10 cellular contexts compared by ENCODE assay signal in genomic region chr14:24246765-24247212, GRCh38. TPM values are rescaled to one million over a fixed set of nuclear protein-coding genes. Genes with fewer than 3 reads are reported as not detected.
DNase-seq lines count a peak whose midpoint lies in the region; ATAC-seq, FAIRE-seq and TF ChIP-seq lines count a peak whose summit lies in the region.
"Had no signal": no experiment of that assay in that cellular context is flagged by ENCODE, and none has a peak within 500 bp of the region (broad histone marks: within the 10 kb centered on the region; RNA-seq: fewer than 3 reads in every experiment).

No MANE protein-coding gene starts in this region.

- H3K9me3 Mint-ChIP-seq in activated naive CD4-positive, alpha-beta T cell treated with anti-CD3 and anti-CD28 coated beads, Interleukin-2, amount 50 U/mL, for 24 hours = no peaks in the 10 kb centered on the region
- H3K9me3 Mint-ChIP-seq in naive thymus-derived CD8-positive, alpha-beta T cell = no peaks in the 10 kb centered on the region
- H3K9me3 Mint-ChIP-seq: H9 had no signal

- peak; percentile 52 for DNase-seq in GM12891 (ENCODE audit: insufficient read length, low spot score)
- no peak for DNase-seq in naive thymus-derived CD8-positive, alpha-beta T cell
- DNase-seq in COLO829 (ENCODE audit: low spot score) = no peak
- DNase-seq in HAP-1 (ENCODE audit: low spot score in 2 of 2) = no peak
- DNase-seq in NCI-H2171 treated with DMSO at 0.1 percent for 48 hours (lab: John Stamatoyannopoulos, UW) = no peak
- DNase-seq: H9 had no signal

- FAIRE-seq in GM12891 (lab: Jason Lieb, UNC) = peak; percentile 38
- FAIRE-seq: HTR-8/SVneo had no signal

- H3K9me3 ChIP-seq in HAP-1 = no peaks in the 10 kb centered on the region

- H3K27me3 Mint-ChIP-seq in activated naive CD4-positive, alpha-beta T cell treated with anti-CD3 and anti-CD28 coated beads, Interleukin-2, amount 50 U/mL, for 24 hours = no peaks in the 10 kb centered on the region
- H3K27me3 Mint-ChIP-seq in naive thymus-derived CD8-positive, alpha-beta T cell = no peaks in the 10 kb centered on the region

- peaks cover 10% of the 10 kb centered on the region for H3K36me3 Mint-ChIP-seq in activated naive CD4-positive, alpha-beta T cell treated with anti-CD3 and anti-CD28 coated beads, Interleukin-2, amount 50 U/mL, for 24 hours
- peaks cover 0 to 10% (median 0%) of the 10 kb centered on the region in 3 donors for H3K36me3 Mint-ChIP-seq in naive thymus-derived CD8-positive, alpha-beta T cell

- H3K4me1 Mint-ChIP-seq in activated naive CD4-positive, alpha-beta T cell treated with anti-CD3 and anti-CD28 coated beads, Interleukin-2, amount 50 U/mL, for 24 hours = peaks cover 35% of the 10 kb centered on the region
- H3K4me1 Mint-ChIP-seq in naive thymus-derived CD8-positive, alpha-beta T cell = peaks cover 9 to 37% (median 23%) of the 10 kb centered on the region in 4 donors

- ATAC-seq in HG03378 (IDR thresholded peaks at IDR 0.05; ENCODE audit: unreplicated experiment) = peak; percentile 26
- no peak for ATAC-seq in naive thymus-derived CD8-positive, alpha-beta T cell
- no peak for ATAC-seq in GM18907 (IDR thresholded peaks at IDR 0.05; ENCODE audit: unreplicated experiment)

- in situ Hi-C loops in HAP-1 (cut with MboI; ENCODE audit: low sequenced_read_pairs) = loop anchor here (5.0 kb wide), 1 partner anchor 51 kb away; the partner anchor contains the start of genes DHRS1 and NOP9

- H3K4me1 ChIP-seq in HAP-1 = peaks cover 3% of the 10 kb centered on the region

- peak overlapping the region; percentile 72 for H3K4me3 Mint-ChIP-seq in activated naive CD4-positive, alpha-beta T cell treated with anti-CD3 and anti-CD28 coated beads, Interleukin-2, amount 50 U/mL, for 24 hours
- peak overlapping the region in 3 of 10 donors; percentile 63 to 66 (median 66) for H3K4me3 Mint-ChIP-seq in naive thymus-derived CD8-positive, alpha-beta T cell
- H3K4me3 Mint-ChIP-seq: H9 had no signal

- peak overlapping the region; percentile 86 for H3K27ac Mint-ChIP-seq in activated naive CD4-positive, alpha-beta T cell treated with anti-CD3 and anti-CD28 coated beads, Interleukin-2, amount 50 U/mL, for 24 hours
- peak overlapping the region in 8 of 10 donors; percentile 29 to 91 (median 72) for H3K27ac Mint-ChIP-seq in naive thymus-derived CD8-positive, alpha-beta T cell
- H3K27ac Mint-ChIP-seq: H9 had no signal

- no peaks in the 10 kb centered on the region for H3K36me3 ChIP-seq in HAP-1 (replicated peaks)

- no peak for TF ChIP-seq POLR2A in GM12891 (IDR thresholded peaks at IDR 0.05; ENCODE audit: low read depth, low read length)

- POLR2A ChIA-PET in naive thymus-derived CD8-positive, alpha-beta T cell (lab: Charles Lee) = interaction anchor here (0.9 to 1.3 kb wide), 3 partner anchors 25 to 48 kb away, joined by 3 to 7 read pairs (median 4); partner anchors contain the start of genes MDP1 and RABGGTA

- H3K27me3 ChIP-seq in HAP-1 (ENCODE audit: low read depth) = no peaks in the 10 kb centered on the region

- H3K4me3 ChIP-seq in HAP-1 = no peak overlapping the region

TF ChIP-seq in GM12891, 5 proteins besides CTCF, POLR2A, EP300 and RAD21:
- TF ChIP-seq PAX5 (IDR thresholded peaks at IDR 0.05; ENCODE audit: insufficient read depth, low read length, severe bottlenecking) = no peak
- TF ChIP-seq POLR2AphosphoS5 (IDR thresholded peaks at IDR 0.05; ENCODE audit: low read depth, low read length) = no peak
- no peak for TF ChIP-seq TAF1 (IDR thresholded peaks at IDR 0.05; ENCODE audit: low read depth, low read length)
- TF ChIP-seq SPI1 (IDR thresholded peaks at IDR 0.05; ENCODE audit: low read depth, low read length) = no peak
- TF ChIP-seq POU2F2 (IDR thresholded peaks at IDR 0.05; ENCODE audit: low read depth, low read length) = no peak

RNA-seq across cellular contexts. Expression of gene TINF2, which starts 4.4 kb away (rescaled TPM):
- 36.6 TPM for polyA plus RNA-seq in GM12891 (2012; ENCODE audit: low read depth, missing spikeins)
- 100 to 1,000 TPM; 125 to 136 TPM for total RNA-seq in naive thymus-derived CD8-positive, alpha-beta T cell
- polyA plus RNA-seq in naive thymus-derived CD8-positive, alpha-beta T cell = 100 to 1,000 TPM; 116 to 154 (median 150) TPM

RNA-seq across cellular contexts. Expression of gene GMPR2, which starts 14.1 kb away (rescaled TPM):
- 50.7 TPM for polyA plus RNA-seq in GM12891 (2012; ENCODE audit: low read depth, missing spikeins)
- total RNA-seq in naive thymus-derived CD8-positive, alpha-beta T cell = 10 to 100 TPM; 76.4 to 78.6 TPM
- 100 to 1,000 TPM in 1 of 3 donors, 10 to 100 TPM in 2; 79.7 to 111 (median 85.4) TPM for polyA plus RNA-seq in naive thymus-derived CD8-positive, alpha-beta T cell

RNA-seq across cellular contexts. Expression of gene NEDD8, which starts 14.6 kb away (rescaled TPM):
- polyA plus RNA-seq in GM12891 (2012; ENCODE audit: low read depth, missing spikeins) = 288 TPM
- total RNA-seq in naive thymus-derived CD8-positive, alpha-beta T cell = 100 to 1,000 TPM in 1 of 2 experiments, 10 to 100 TPM in 1; 96.8 to 107 TPM
- 100 to 1,000 TPM; 302 to 320 (median 319) TPM for polyA plus RNA-seq in naive thymus-derived CD8-positive, alpha-beta T cell

RNA-seq across cellular contexts. Expression of gene TGM1, which starts 16.2 kb away (rescaled TPM):
- 0.91 TPM for polyA plus RNA-seq in GM12891 (2012; ENCODE audit: low read depth, missing spikeins)
- 1 to 10 TPM; 6.5 to 6.9 TPM for total RNA-seq in naive thymus-derived CD8-positive, alpha-beta T cell
- under 1 TPM in 1 of 3 donors, not detected in 2; 0.13 TPM for polyA plus RNA-seq in naive thymus-derived CD8-positive, alpha-beta T cell

RNA-seq across cellular contexts. Expression of gene RABGGTA, which starts 24.6 kb away (rescaled TPM):
- 45.4 TPM for polyA plus RNA-seq in GM12891 (2012; ENCODE audit: low read depth, missing spikeins)
- 10 to 100 TPM; 43.3 to 46.5 TPM for total RNA-seq in naive thymus-derived CD8-positive, alpha-beta T cell
- 10 to 100 TPM; 12.7 to 22.1 (median 20.4) TPM for polyA plus RNA-seq in naive thymus-derived CD8-positive, alpha-beta T cell
